10 cellular contexts compared by ENCODE assay signal in the genomic region with DNA sequence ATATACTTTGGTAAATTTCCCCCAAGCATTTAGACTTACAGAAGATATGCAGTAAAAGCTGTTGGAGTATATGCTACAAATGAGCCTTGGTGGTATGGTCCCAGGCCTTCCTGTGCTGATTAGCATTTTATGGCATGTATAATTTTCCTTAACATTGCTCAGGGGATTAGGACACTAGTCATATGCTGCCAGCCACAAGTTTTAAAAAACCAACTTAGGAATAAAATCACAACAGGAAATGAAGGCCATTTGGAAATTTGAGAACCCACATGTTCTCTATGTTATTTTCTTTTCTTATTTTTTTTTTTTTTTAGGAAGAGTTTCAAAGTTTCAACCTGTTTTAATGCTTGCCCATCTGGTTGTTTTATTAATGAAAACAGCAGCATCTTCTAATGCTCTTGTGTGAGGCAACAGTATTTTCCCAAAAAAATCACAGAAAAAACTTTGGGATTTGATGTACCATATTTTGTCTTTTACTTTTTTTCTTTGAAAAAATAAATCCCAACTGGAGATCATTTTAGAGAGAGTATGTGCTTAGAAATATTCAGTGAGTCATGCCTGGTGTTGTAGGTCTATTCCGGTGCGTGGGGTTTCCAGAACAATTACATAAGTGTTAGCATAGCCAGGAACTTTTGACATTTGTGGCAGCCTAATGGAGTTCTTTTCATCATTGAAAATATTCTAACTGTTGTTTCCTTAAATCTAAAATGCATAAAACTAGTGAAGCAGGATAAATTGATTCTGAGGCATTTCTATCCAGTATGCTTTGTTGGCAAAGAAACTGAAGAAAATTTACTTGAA. TPM values are rescaled to one million over a fixed set of nuclear protein-coding genes. Genes with fewer than 3 reads are reported as not detected.
DNase-seq lines count a peak whose midpoint lies in the region; ATAC-seq and TF ChIP-seq lines count a peak whose summit lies in the region.
"Had no signal": no experiment of that assay in that cellular context is flagged by ENCODE, and none has a peak within 500 bp of the region (broad histone marks: within the 10 kb centered on the region; RNA-seq: fewer than 3 reads in every experiment).

No MANE protein-coding gene starts in this region.

- dilution Hi-C loops in mammary epithelial cell (cut with HindIII; ENCODE audit: low sequenced_read_pairs): no loop called here

- H3K4me1 ChIP-seq in mammary epithelial cell (ENCODE audit: insufficient read depth, low read length): peaks cover 80% of the 10 kb centered on the region
- peaks cover 44% of the 10 kb centered on the region for H3K4me1 ChIP-seq in hepatocyte (ENCODE audit: insufficient read depth)
- peaks cover 8% of the 10 kb centered on the region for H3K4me1 ChIP-seq in stomach smooth muscle (ENCODE audit: control insufficient read depth, insufficient read depth, low read length)

- ATAC-seq in GM21360 (IDR thresholded peaks at IDR 0.05; ENCODE audit: unreplicated experiment) (no peak), GM21529 (IDR thresholded peaks at IDR 0.05; ENCODE audit: unreplicated experiment) (no peak)

- H3K27ac ChIP-seq in mammary epithelial cell (ENCODE audit: insufficient read depth, low read depth, low read length) (peak overlapping the region; percentile 95), hepatocyte (peak overlapping the region; percentile 90), stomach smooth muscle (ENCODE audit: low read length) (peak overlapping the region; percentile 6)

- H4K20me1 ChIP-seq in mammary epithelial cell (ENCODE audit: insufficient read depth, low read length): no peaks in the 10 kb centered on the region
- H4K20me1 ChIP-seq in hepatocyte (ENCODE audit: insufficient read depth, poor library complexity, severe bottlenecking): no peaks in the 10 kb centered on the region

- in situ Hi-C loops in mammary epithelial cell (cut with MboI; ENCODE audit: low sequenced_read_pairs in 2 of 2): no loop called here

- H3K9ac ChIP-seq in mammary epithelial cell (ENCODE audit: insufficient read depth, low read length): peak overlapping the region; percentile 58
- no peak overlapping the region for H3K9ac ChIP-seq in stomach smooth muscle (ENCODE audit: low read length in 2 of 2)

- H3K79me2 ChIP-seq in mammary epithelial cell (ENCODE audit: insufficient read depth, low read length) (peaks cover 4% of the 10 kb centered on the region), hepatocyte (no peaks in the 10 kb centered on the region)

- no peak overlapping the region for H3K4me3 ChIP-seq in mammary epithelial cell (replicated peaks in 1 of 3; ENCODE audit: insufficient read depth in 1 of 3, low read depth in 2 of 3, low read length in 3 of 3)
- no peak overlapping the region for H3K4me3 ChIP-seq in hepatocyte
- H3K4me3 ChIP-seq in stomach smooth muscle (ENCODE audit: low read length in 2 of 2): no peak overlapping the region

- intact Hi-C loops in mammary epithelial cell (cut with micrococcal nuclease): loop anchor here (5.0 kb wide), 2 partner anchors 88 to 153 kb away; partner anchors contain the start of gene POC1B

- CTCF ChIA-PET in mammary epithelial cell (lab: Charles Lee; ENCODE audit: low non-redundant PET): no interaction called here

- peak; percentile 81 for DNase-seq in mammary epithelial cell
- no peak for DNase-seq in hepatocyte (ENCODE audit: low spot score)
- DNase-seq in D341Med (ENCODE audit: low spot score): no peak
- DNase-seq in activated naive CD4-positive, alpha-beta T cell (lab: John Stamatoyannopoulos, UW): no peak
- DNase-seq: activated naive CD8-positive, alpha-beta T cell treated with anti-CD3 and anti-CD28 coated beads, Interleukin-2, amount 10 ng/mL, durations not matched to agents 7 days and 5 days; NCI-H748 treated with DMSO at 0.1 percent for 48 hours had no signal

- H3K9me3 ChIP-seq in mammary epithelial cell (replicated peaks; ENCODE audit: insufficient read depth, low read length): no peaks in the 10 kb centered on the region
- no peaks in the 10 kb centered on the region for H3K9me3 ChIP-seq in hepatocyte (ENCODE audit: low read depth)
- no peaks in the 10 kb centered on the region for H3K9me3 ChIP-seq in stomach smooth muscle (ENCODE audit: control insufficient read depth in 2 of 2, low read length in 2 of 2)

- H3K36me3 ChIP-seq in mammary epithelial cell (ENCODE audit: insufficient read depth, low read length): no peaks in the 10 kb centered on the region
- H3K36me3 ChIP-seq in hepatocyte (replicated peaks; ENCODE audit: insufficient read depth, low read depth): no peaks in the 10 kb centered on the region
- peaks cover 3 to 4% of the 10 kb centered on the region in 2 donors for H3K36me3 ChIP-seq in stomach smooth muscle (ENCODE audit: control insufficient read depth in 2 of 2, insufficient read depth in 2 of 2, low read length in 2 of 2)

- no TSS peak for BruUV-seq in mammary epithelial cell (replicated peaks; lab: Mats Ljungman, UMichigan)

- H2AFZ ChIP-seq in mammary epithelial cell (ENCODE audit: low read depth, low read length) (no peak overlapping the region), hepatocyte (no peak overlapping the region)

- H3K4me2 ChIP-seq in mammary epithelial cell (ENCODE audit: insufficient read depth, low read depth, low read length): peak overlapping the region; percentile 62
- H3K4me2 ChIP-seq in hepatocyte: no peak overlapping the region

- no peaks in the 10 kb centered on the region for H3K9me2 ChIP-seq in hepatocyte (replicated peaks; ENCODE audit: insufficient read depth)

- WGBS in mammary epithelial cell (ENCODE audit: low coverage, missing lambda C conversion rate): 6% methylated on average over 2 of the region's 2 CpGs
- 25% methylated on average over 2 of the region's 2 CpGs for WGBS in hepatocyte (ENCODE audit: low lambda C conversion rate, missing lambda C conversion rate)

- TF ChIP-seq CTCF in mammary epithelial cell (conservative IDR thresholded peaks at IDR 0.05 in 1 of 2, IDR thresholded peaks at IDR 0.05 in 1 of 2; ENCODE audit: extremely low read depth in 1 of 2, insufficient read depth in 1 of 2, low read depth in 1 of 2, low read length in 2 of 2) (no peak), hepatocyte (IDR thresholded peaks at IDR 0.05; ENCODE audit: poor library complexity) (no peak)

- TF ChIP-seq RAD21 in Ishikawa (IDR thresholded peaks at IDR 0.05; ENCODE audit: low read depth): no peak

- 0 out of 2 replicates have a peak, but pooled peaks have one; percentile 43 for TF ChIP-seq EP300 in Ishikawa (IDR thresholded peaks at IDR 0.05; ENCODE audit: borderline replicate concordance)

- H3K27me3 ChIP-seq in mammary epithelial cell (ENCODE audit: insufficient read depth, low read length): no peaks in the 10 kb centered on the region
- H3K27me3 ChIP-seq in hepatocyte: no peaks in the 10 kb centered on the region
- no peaks in the 10 kb centered on the region for H3K27me3 ChIP-seq in stomach smooth muscle (ENCODE audit: control insufficient read depth in 1 of 2, insufficient read depth in 2 of 2, low read length in 2 of 2)

TF ChIP-seq in Ishikawa, 13 proteins besides CTCF, POLR2A, EP300 and RAD21 (continues in another document):
- TF ChIP-seq CEBPB (IDR thresholded peaks at IDR 0.05) (0 out of 2 replicates have a peak, but pooled peaks have one; percentile 17), CREB1 (IDR thresholded peaks at IDR 0.05; ENCODE audit: low read depth) (no peak), NFIC (IDR thresholded peaks at IDR 0.05) (no peak; the same call in 1 of the 2 replicates), TCF12 (IDR thresholded peaks at IDR 0.05; ENCODE audit: low read depth) (peak; percentile 23; the same call in 1 of the 2 replicates), TAF1 (IDR thresholded peaks at IDR 0.05; ENCODE audit: low read depth) (no peak), USF1 (IDR thresholded peaks at IDR 0.05) (no peak), ZBTB7A (IDR thresholded peaks at IDR 0.05; ENCODE audit: low read depth) (no peak), EGR1 (IDR thresholded peaks at IDR 0.05) (no peak), FOXM1 (IDR thresholded peaks at IDR 0.05; ENCODE audit: borderline replicate concordance, low read depth) (no peak)
- TF ChIP-seq, protein P1, sequence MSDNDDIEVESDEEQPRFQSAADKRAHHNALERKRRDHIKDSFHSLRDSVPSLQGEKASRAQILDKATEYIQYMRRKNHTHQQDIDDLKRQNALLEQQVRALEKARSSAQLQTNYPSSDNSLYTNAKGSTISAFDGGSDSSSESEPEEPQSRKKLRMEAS (IDR thresholded peaks at IDR 0.05): 0 out of 2 replicates have a peak, but pooled peaks have one; percentile 8
- TF ChIP-seq, protein P2, sequence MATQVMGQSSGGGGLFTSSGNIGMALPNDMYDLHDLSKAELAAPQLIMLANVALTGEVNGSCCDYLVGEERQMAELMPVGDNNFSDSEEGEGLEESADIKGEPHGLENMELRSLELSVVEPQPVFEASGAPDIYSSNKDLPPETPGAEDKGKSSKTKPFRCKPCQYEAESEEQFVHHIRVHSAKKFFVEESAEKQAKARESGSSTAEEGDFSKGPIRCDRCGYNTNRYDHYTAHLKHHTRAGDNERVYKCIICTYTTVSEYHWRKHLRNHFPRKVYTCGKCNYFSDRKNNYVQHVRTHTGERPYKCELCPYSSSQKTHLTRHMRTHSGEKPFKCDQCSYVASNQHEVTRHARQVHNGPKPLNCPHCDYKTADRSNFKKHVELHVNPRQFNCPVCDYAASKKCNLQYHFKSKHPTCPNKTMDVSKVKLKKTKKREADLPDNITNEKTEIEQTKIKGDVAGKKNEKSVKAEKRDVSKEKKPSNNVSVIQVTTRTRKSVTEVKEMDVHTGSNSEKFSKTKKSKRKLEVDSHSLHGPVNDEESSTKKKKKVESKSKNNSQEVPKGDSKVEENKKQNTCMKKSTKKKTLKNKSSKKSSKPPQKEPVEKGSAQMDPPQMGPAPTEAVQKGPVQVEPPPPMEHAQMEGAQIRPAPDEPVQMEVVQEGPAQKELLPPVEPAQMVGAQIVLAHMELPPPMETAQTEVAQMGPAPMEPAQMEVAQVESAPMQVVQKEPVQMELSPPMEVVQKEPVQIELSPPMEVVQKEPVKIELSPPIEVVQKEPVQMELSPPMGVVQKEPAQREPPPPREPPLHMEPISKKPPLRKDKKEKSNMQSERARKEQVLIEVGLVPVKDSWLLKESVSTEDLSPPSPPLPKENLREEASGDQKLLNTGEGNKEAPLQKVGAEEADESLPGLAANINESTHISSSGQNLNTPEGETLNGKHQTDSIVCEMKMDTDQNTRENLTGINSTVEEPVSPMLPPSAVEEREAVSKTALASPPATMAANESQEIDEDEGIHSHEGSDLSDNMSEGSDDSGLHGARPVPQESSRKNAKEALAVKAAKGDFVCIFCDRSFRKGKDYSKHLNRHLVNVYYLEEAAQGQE (IDR thresholded peaks at IDR 0.05; ENCODE audit: low read depth): no peak

RNA-seq across cellular contexts. Expression of gene DUSP6, which starts 21.7 kb away (rescaled TPM):
- total RNA-seq in mammary epithelial cell (100 to 1,000 TPM; 190 to 291 TPM), hepatocyte (52.5 and 55.4 TPM in 2 replicates)
- polyA plus RNA-seq in mammary epithelial cell (367 TPM), hepatocyte (41.5 and 51.8 TPM in 2 replicates)
- polyA minus RNA-seq in mammary epithelial cell: 673 TPM

Comparison
In these comparisons a context has a peak if more than half of its experiments do, and no peak if none do; other contexts are left out.
1. H3K27ac ChIP-seq: peak in every context shown above with its lines; median percentile 95 in mammary epithelial cell; 90 in hepatocyte; 6 in stomach smooth muscle.